Comparison of ENCODE assay signal across 18 cellular contexts in genomic region chr1:219432191-219432606, GRCh38.
DNase-seq lines count a peak whose midpoint lies in the region; ATAC-seq and TF ChIP-seq lines count a peak whose summit lies in the region.
"Had no signal": no experiment of that assay in that cellular context is flagged by ENCODE, and none has a peak within 500 bp of the region (broad histone marks: within the 10 kb centered on the region; RNA-seq: fewer than 3 reads in every experiment).

No MANE protein-coding gene starts in this region.

- H3K4me3 ChIP-seq in PC-3 (ENCODE audit: low read length) (no peak overlapping the region), astrocyte of the cerebellum (ENCODE audit: low read depth, low read length) (no peak overlapping the region), neural progenitor cell (no peak overlapping the region)
- H3K4me3 ChIP-seq: BLaER1 treated with 17β-estradiol and CSF1 and Interleukin-3, amounts not matched to agents 10 nM and 100 nM had no signal

- H3K27ac ChIP-seq in PC-3 (ENCODE audit: low read length) (peak overlapping the region; percentile 50), neural progenitor cell (no peak overlapping the region)
- H3K27ac ChIP-seq: BLaER1 treated with 17β-estradiol and CSF1 and Interleukin-3, amounts not matched to agents 10 nM and 100 nM had no signal

- no peaks in the 10 kb centered on the region for H3K36me3 Mint-ChIP-seq in activated CD4-positive, alpha-beta T cell treated with anti-CD3 and anti-CD28 coated beads for 36 hours (ENCODE audit: low read depth)
- no peaks in the 10 kb centered on the region for H3K36me3 Mint-ChIP-seq in activated CD4-positive, alpha-beta T cell treated with anti-CD3 and anti-CD28 coated beads, Interleukin-2, amount 10 ng/mL, durations not matched to agents 7 days and 5 days (ENCODE audit: low read depth)
- no peaks in the 10 kb centered on the region for H3K36me3 Mint-ChIP-seq in neural progenitor cell
- H3K36me3 Mint-ChIP-seq: IgD-negative memory B cell had no signal

- H3K9me3 ChIP-seq in PC-3 (ENCODE audit: low read length) (no peaks in the 10 kb centered on the region), neural progenitor cell (ENCODE audit: low read depth) (no peaks in the 10 kb centered on the region)
- H3K9me3 ChIP-seq: BLaER1 treated with 17β-estradiol and CSF1 and Interleukin-3, amounts not matched to agents 10 nM and 100 nM had no signal

- no peaks in the 10 kb centered on the region for H3F3A ChIP-seq in PC-3 (ENCODE audit: low read length, unreplicated experiment)
- H3F3A ChIP-seq in neural progenitor cell (ENCODE audit: low read depth) = no peaks in the 10 kb centered on the region

- H3K79me2 ChIP-seq in PC-3 (ENCODE audit: low read length) (no peaks in the 10 kb centered on the region), neural progenitor cell (ENCODE audit: low read depth) (no peaks in the 10 kb centered on the region)

- no peak overlapping the region for H3K27ac Mint-ChIP-seq in activated CD4-positive, alpha-beta T cell treated with anti-CD3 and anti-CD28 coated beads for 36 hours
- H3K27ac Mint-ChIP-seq in activated CD4-positive, alpha-beta T cell treated with anti-CD3 and anti-CD28 coated beads, Interleukin-2, amount 10 ng/mL, durations not matched to agents 7 days and 5 days = no peak overlapping the region
- H3K27ac Mint-ChIP-seq in neural progenitor cell = no peak overlapping the region
- H3K27ac Mint-ChIP-seq: IgD-negative memory B cell had no signal

- H3K36me3 ChIP-seq in PC-3 (ENCODE audit: low read depth, low read length) = no peaks in the 10 kb centered on the region
- H3K36me3 ChIP-seq in neural progenitor cell = no peaks in the 10 kb centered on the region
- H3K36me3 ChIP-seq: BLaER1 treated with 17β-estradiol and CSF1 and Interleukin-3, amounts not matched to agents 10 nM and 100 nM had no signal

- ATAC-seq in activated CD4-positive, alpha-beta T cell treated with anti-CD3 and anti-CD28 coated beads for 36 hours = peak; percentile 36
- ATAC-seq in PC-3 (peak; percentile 95), HG02870 (IDR thresholded peaks at IDR 0.05; ENCODE audit: unreplicated experiment) (no peak)
- ATAC-seq: Panc1 had no signal

- peaks cover 15% of the 10 kb centered on the region for H3K4me1 ChIP-seq in PC-3 (ENCODE audit: insufficient read depth, low read length)
- no peaks in the 10 kb centered on the region for H3K4me1 ChIP-seq in neural progenitor cell
- H3K4me1 ChIP-seq: BLaER1 treated with 17β-estradiol and CSF1 and Interleukin-3, amounts not matched to agents 10 nM and 100 nM had no signal

- H2AFZ ChIP-seq in PC-3 (ENCODE audit: low read length) (peak overlapping the region; percentile 8; the same call in 1 of the 2 replicates), neural progenitor cell (replicated peaks) (no peak overlapping the region)

- H3K4me1 Mint-ChIP-seq in activated CD4-positive, alpha-beta T cell treated with anti-CD3 and anti-CD28 coated beads for 36 hours = no peaks in the 10 kb centered on the region
- no peaks in the 10 kb centered on the region for H3K4me1 Mint-ChIP-seq in activated CD4-positive, alpha-beta T cell treated with anti-CD3 and anti-CD28 coated beads, Interleukin-2, amount 10 ng/mL, durations not matched to agents 7 days and 5 days
- peaks cover 11% of the 10 kb centered on the region for H3K4me1 Mint-ChIP-seq in neural progenitor cell
- H3K4me1 Mint-ChIP-seq: IgD-negative memory B cell had no signal

- H3K9me2 ChIP-seq in PC-3 (replicated peaks; ENCODE audit: low read length) = no peaks in the 10 kb centered on the region

- no peak overlapping the region for H3K4me3 Mint-ChIP-seq in activated CD4-positive, alpha-beta T cell treated with anti-CD3 and anti-CD28 coated beads for 36 hours
- no peak overlapping the region for H3K4me3 Mint-ChIP-seq in activated CD4-positive, alpha-beta T cell treated with anti-CD3 and anti-CD28 coated beads, Interleukin-2, amount 10 ng/mL, durations not matched to agents 7 days and 5 days
- H3K4me3 Mint-ChIP-seq in neural progenitor cell = peak overlapping the region; percentile 45
- H3K4me3 Mint-ChIP-seq: IgD-negative memory B cell had no signal

- no peak overlapping the region; the same call in 1 of the 2 replicates for H3K9ac ChIP-seq in PC-3 (ENCODE audit: low read length)
- no peak overlapping the region for H3K9ac ChIP-seq in neural progenitor cell
- H3K9ac ChIP-seq: BLaER1 treated with 17β-estradiol and CSF1 and Interleukin-3, amounts not matched to agents 10 nM and 100 nM had no signal

- DNase-seq in activated CD4-positive, alpha-beta T cell treated with anti-CD3 and anti-CD28 coated beads for 36 hours = peak; percentile 11
- no peak for DNase-seq in activated CD4-positive, alpha-beta T cell treated with anti-CD3 and anti-CD28 coated beads, Interleukin-2, amount 10 ng/mL, durations not matched to agents 7 days and 5 days
- DNase-seq in PC-3 = peak; percentile 85
- peak; percentile 51 for DNase-seq in astrocyte of the cerebellum (ENCODE audit: low read depth)
- DNase-seq in neural progenitor cell (ENCODE audit: low spot score) = no peak
- DNase-seq in NCI-H187 treated with DMSO at 0.1 percent for 48 hours (lab: John Stamatoyannopoulos, UW) = no peak
- no peak for DNase-seq in GM19238 (ENCODE audit: insufficient read length, low spot score)
- DNase-seq: 8988T, DMS153, HCEC 1CT, NCI-H1092, NCI-H1694 treated with DMSO at 0.1 percent for 48 hours, NCI-H774, SHP77 treated with DMSO at 0.1 percent for 48 hours had no signal

- H3K27me3 Mint-ChIP-seq in activated CD4-positive, alpha-beta T cell treated with anti-CD3 and anti-CD28 coated beads for 36 hours = peaks cover 5% of the 10 kb centered on the region
- no peaks in the 10 kb centered on the region for H3K27me3 Mint-ChIP-seq in activated CD4-positive, alpha-beta T cell treated with anti-CD3 and anti-CD28 coated beads, Interleukin-2, amount 10 ng/mL, durations not matched to agents 7 days and 5 days
- H3K27me3 Mint-ChIP-seq in neural progenitor cell (ENCODE audit: insufficient read depth, low read depth) = no peaks in the 10 kb centered on the region
- H3K27me3 Mint-ChIP-seq: IgD-negative memory B cell had no signal

- CTCF ChIA-PET in activated CD4-positive, alpha-beta T cell treated with anti-CD3 and anti-CD28 coated beads for 36 hours (lab: Charles Lee) = no interaction called here
- CTCF ChIA-PET in activated CD4-positive, alpha-beta T cell treated with anti-CD3 and anti-CD28 coated beads, Interleukin-2, amount 10 ng/mL, durations not matched to agents 7 days and 5 days (lab: Charles Lee) = interaction anchor here (0.6 kb wide), 1 partner anchor 877 kb away, joined by 4 read pairs; no protein-coding TSS in a partner anchor
- CTCF ChIA-PET in PC-3 (lab: Charles Lee) = no interaction called here

- no peaks in the 10 kb centered on the region for H3K27me3 ChIP-seq in PC-3 (ENCODE audit: low read length)
- H3K27me3 ChIP-seq in neural progenitor cell = no peaks in the 10 kb centered on the region
- H3K27me3 ChIP-seq: BLaER1 treated with 17β-estradiol and CSF1 and Interleukin-3, amounts not matched to agents 10 nM and 100 nM had no signal

- H3K4me2 ChIP-seq in PC-3 (ENCODE audit: low read length) (peak overlapping the region; percentile 19), neural progenitor cell (no peak overlapping the region)
- H3K4me2 ChIP-seq: BLaER1 treated with 17β-estradiol and CSF1 and Interleukin-3, amounts not matched to agents 10 nM and 100 nM had no signal

- no TSS peak for BruUV-seq in PC-3 (replicated peaks; lab: Mats Ljungman, UMichigan)

- in situ Hi-C loops in astrocyte of the cerebellum (cut with HindIII; ENCODE audit: low sequenced_read_pairs) = no loop called here

- no peak for TF ChIP-seq CTCF in PC-3 (conservative IDR thresholded peaks at IDR 0.05; ENCODE audit: low read depth, low read length)
- no peak for TF ChIP-seq CTCF in astrocyte of the cerebellum (IDR thresholded peaks at IDR 0.05; ENCODE audit: low read depth, low read length, missing control alignments)
- no peak for TF ChIP-seq CTCF in neural progenitor cell (IDR thresholded peaks at IDR 0.05)

- intact Hi-C loops in activated CD4-positive, alpha-beta T cell treated with anti-CD3 and anti-CD28 coated beads for 36 hours (cut with DNase I, micrococcal nuclease) = no loop called here
- intact Hi-C loops in PC-3 (cut with micrococcal nuclease) = no loop called here

- no peaks in the 10 kb centered on the region for H4K20me1 ChIP-seq in PC-3 (ENCODE audit: low read length)
- no peaks in the 10 kb centered on the region for H4K20me1 ChIP-seq in neural progenitor cell (ENCODE audit: low read depth)
- H4K20me1 ChIP-seq: BLaER1 treated with 17β-estradiol and CSF1 and Interleukin-3, amounts not matched to agents 10 nM and 100 nM had no signal

- H3K9me3 Mint-ChIP-seq in activated CD4-positive, alpha-beta T cell treated with anti-CD3 and anti-CD28 coated beads for 36 hours (ENCODE audit: low read depth) = no peaks in the 10 kb centered on the region
- H3K9me3 Mint-ChIP-seq in activated CD4-positive, alpha-beta T cell treated with anti-CD3 and anti-CD28 coated beads, Interleukin-2, amount 10 ng/mL, durations not matched to agents 7 days and 5 days = no peaks in the 10 kb centered on the region
- H3K9me3 Mint-ChIP-seq in neural progenitor cell = no peaks in the 10 kb centered on the region
- H3K9me3 Mint-ChIP-seq: IgD-negative memory B cell had no signal

- POLR2A ChIA-PET in activated CD4-positive, alpha-beta T cell treated with anti-CD3 and anti-CD28 coated beads for 36 hours (lab: Charles Lee) = no interaction called here
- POLR2A ChIA-PET in activated CD4-positive, alpha-beta T cell treated with anti-CD3 and anti-CD28 coated beads, Interleukin-2, amount 10 ng/mL, durations not matched to agents 7 days and 5 days (lab: Charles Lee) = no interaction called here
- POLR2A ChIA-PET in PC-3 (lab: Charles Lee; ENCODE audit: unreplicated experiment) = no interaction called here

Comparison
In these comparisons a context has a peak if more than half of its experiments do, and no peak if none do; other contexts are left out.
1. DNase-seq: peak in activated CD4-positive, alpha-beta T cell treated with anti-CD3 and anti-CD28 coated beads for 36 hours (single experiment), PC-3 (single experiment) and astrocyte of the cerebellum (single experiment); none in activated CD4-positive, alpha-beta T cell treated with anti-CD3 and anti-CD28 coated beads, Interleukin-2, amount 10 ng/mL, durations not matched to agents 7 days and 5 days (single experiment), neural progenitor cell (single experiment), NCI-H187 treated with DMSO at 0.1 percent for 48 hours (single experiment) and GM19238 (single experiment).